ENCODE assay signal across 6 cellular contexts in the genomic region with DNA sequence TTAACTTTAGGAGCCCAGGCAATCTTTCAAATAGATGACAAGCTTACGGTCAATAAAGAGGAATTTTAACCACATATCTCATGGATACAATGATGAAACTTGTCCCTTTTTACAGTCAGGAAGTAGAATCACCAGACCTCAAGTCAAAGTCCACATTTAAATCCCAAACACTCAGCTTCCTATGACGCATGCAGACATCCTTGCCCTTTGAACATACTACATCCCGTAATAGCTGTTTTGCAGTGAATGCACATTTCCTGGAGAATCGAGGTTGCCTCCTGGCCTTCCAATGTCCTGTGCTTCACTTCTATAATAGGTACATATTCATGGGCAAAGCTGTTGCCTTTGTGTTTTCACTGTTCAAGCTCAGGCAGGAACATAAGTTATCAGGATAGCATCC. TPM values are rescaled to one million over a fixed set of nuclear protein-coding genes. Genes with fewer than 3 reads are reported as not detected.
"Had no signal": no experiment of that assay in that cellular context is flagged by ENCODE, and none has a peak within 500 bp of the region (broad histone marks: within the 10 kb centered on the region; RNA-seq: fewer than 3 reads in every experiment).

No MANE protein-coding gene starts in this region.

RNA-seq across cellular contexts. Expression of a gene that starts 25.3 kb away (rescaled TPM):
- total RNA-seq: chondrocyte, fibroblast of villous mesenchyme, gastrocnemius medialis, natural killer cell had no signal
- polyA plus RNA-seq: mammary epithelial cell, neural cell had no signal
